1 cellular context compared by ENCODE assay signal in genomic region chr1:20476260-20477038, GRCh38.
TF ChIP-seq lines count a peak whose summit lies in the region.

No MANE protein-coding gene starts in this region.

TF ChIP-seq in K562, 482 proteins besides CTCF, POLR2A, EP300 and RAD21 (continued from another document and continues in another):
- TF ChIP-seq NR2C2 (CRISPR knock-in tag; IDR thresholded peaks at IDR 0.05): no peak
- peak; percentile 32; the same call in 1 of the 2 replicates for TF ChIP-seq NR2C2 (tag; IDR thresholded peaks at IDR 0.05)
- no peak for TF ChIP-seq KAT8 (IDR thresholded peaks at IDR 0.05; ENCODE audit: low read depth)
- TF ChIP-seq, protein P1, sequence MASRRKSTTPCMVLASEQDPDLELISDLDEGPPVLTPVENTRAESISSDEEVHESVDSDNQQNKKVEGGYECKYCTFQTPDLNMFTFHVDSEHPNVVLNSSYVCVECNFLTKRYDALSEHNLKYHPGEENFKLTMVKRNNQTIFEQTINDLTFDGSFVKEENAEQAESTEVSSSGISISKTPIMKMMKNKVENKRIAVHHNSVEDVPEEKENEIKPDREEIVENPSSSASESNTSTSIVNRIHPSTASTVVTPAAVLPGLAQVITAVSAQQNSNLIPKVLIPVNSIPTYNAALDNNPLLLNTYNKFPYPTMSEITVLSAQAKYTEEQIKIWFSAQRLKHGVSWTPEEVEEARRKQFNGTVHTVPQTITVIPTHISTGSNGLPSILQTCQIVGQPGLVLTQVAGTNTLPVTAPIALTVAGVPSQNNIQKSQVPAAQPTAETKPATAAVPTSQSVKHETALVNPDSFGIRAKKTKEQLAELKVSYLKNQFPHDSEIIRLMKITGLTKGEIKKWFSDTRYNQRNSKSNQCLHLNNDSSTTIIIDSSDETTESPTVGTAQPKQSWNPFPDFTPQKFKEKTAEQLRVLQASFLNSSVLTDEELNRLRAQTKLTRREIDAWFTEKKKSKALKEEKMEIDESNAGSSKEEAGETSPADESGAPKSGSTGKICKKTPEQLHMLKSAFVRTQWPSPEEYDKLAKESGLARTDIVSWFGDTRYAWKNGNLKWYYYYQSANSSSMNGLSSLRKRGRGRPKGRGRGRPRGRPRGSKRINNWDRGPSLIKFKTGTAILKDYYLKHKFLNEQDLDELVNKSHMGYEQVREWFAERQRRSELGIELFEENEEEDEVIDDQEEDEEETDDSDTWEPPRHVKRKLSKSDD (conservative IDR thresholded peaks at IDR 0.05; ENCODE audit: low read length): no peak
- TF ChIP-seq RAD51 (IDR thresholded peaks at IDR 0.05; ENCODE audit: borderline replicate concordance, low read depth): no peak
- peak; percentile 59 for TF ChIP-seq CHD4 (IDR thresholded peaks at IDR 0.05; ENCODE audit: insufficient read depth, insufficient replicate concordance, low read depth, low read length, poor library complexity, severe bottlenecking)
- no peak for TF ChIP-seq HOXB6 (CRISPR knock-in tag; IDR thresholded peaks at IDR 0.05; ENCODE audit: borderline replicate concordance)
- TF ChIP-seq, protein P2, sequence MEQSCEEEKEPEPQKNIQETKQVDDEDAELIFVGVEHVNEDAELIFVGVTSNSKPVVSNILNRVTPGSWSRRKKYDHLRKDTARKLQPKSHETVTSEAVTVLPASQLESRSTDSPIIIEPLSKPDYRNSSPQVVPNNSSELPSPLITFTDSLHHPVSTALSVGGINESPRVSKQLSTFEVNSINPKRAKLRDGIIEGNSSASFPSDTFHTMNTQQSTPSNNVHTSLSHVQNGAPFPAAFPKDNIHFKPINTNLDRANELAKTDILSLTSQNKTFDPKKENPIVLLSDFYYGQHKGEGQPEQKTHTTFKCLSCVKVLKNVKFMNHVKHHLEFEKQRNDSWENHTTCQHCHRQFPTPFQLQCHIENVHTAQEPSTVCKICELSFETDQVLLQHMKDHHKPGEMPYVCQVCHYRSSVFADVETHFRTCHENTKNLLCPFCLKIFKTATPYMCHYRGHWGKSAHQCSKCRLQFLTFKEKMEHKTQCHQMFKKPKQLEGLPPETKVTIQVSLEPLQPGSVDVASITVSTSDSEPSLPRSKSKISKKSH (CRISPR knock-in tag; IDR thresholded peaks at IDR 0.05): no peak
- TF ChIP-seq PHF20 (IDR thresholded peaks at IDR 0.05; ENCODE audit: partially characterized antibody): no peak
- TF ChIP-seq ATF2 (CRISPR knock-in tag; IDR thresholded peaks at IDR 0.05): no peak
- TF ChIP-seq RBBP5 (IDR thresholded peaks at IDR 0.05; ENCODE audit: borderline replicate concordance, insufficient read depth, low read length, poor library complexity, severe bottlenecking): no peak
- TF ChIP-seq ZNF583 (CRISPR knock-in tag; IDR thresholded peaks at IDR 0.05): no peak
- TF ChIP-seq, protein P3, sequence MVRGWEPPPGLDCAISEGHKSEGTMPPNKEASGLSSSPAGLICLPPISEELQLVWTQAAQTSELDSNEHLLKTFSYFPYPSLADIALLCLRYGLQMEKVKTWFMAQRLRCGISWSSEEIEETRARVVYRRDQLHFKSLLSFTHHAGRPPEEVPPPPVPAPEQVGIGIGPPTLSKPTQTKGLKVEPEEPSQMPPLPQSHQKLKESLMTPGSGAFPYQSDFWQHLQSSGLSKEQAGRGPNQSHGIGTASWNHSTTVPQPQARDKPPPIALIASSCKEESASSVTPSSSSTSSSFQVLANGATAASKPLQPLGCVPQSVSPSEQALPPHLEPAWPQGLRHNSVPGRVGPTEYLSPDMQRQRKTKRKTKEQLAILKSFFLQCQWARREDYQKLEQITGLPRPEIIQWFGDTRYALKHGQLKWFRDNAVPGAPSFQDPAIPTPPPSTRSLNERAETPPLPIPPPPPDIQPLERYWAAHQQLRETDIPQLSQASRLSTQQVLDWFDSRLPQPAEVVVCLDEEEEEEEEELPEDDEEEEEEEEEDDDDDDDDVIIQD (CRISPR knock-in tag; IDR thresholded peaks at IDR 0.05): no peak
- TF ChIP-seq ELF1 (tag; IDR thresholded peaks at IDR 0.05): no peak; the same call in 1 of the 2 replicates
- no peak for TF ChIP-seq ZNF280A (IDR thresholded peaks at IDR 0.05; ENCODE audit: low read depth, partially characterized antibody)
- no peak for TF ChIP-seq NUFIP1 (IDR thresholded peaks at IDR 0.05; ENCODE audit: partially characterized antibody)
- no peak for TF ChIP-seq ZNF644 (tag; IDR thresholded peaks at IDR 0.05; ENCODE audit: low read depth)
- no peak for TF ChIP-seq TGIF2 (CRISPR knock-in tag; IDR thresholded peaks at IDR 0.05)
- 0 out of 4 replicates have a peak, but pooled peaks of 1 of the 2 experiments have one; percentile 36 for TF ChIP-seq MAZ (CRISPR knock-in tag; conservative IDR thresholded peaks at IDR 0.05 in 1 of 2, IDR thresholded peaks at IDR 0.05 in 1 of 2)
- TF ChIP-seq ZNF740 (CRISPR knock-in tag; IDR thresholded peaks at IDR 0.05): no peak
- TF ChIP-seq ZNF740 (tag; IDR thresholded peaks at IDR 0.05): peak in 1 of 2 experiments; percentile 36; a peak in 1 of 4 replicates
- no peak for TF ChIP-seq NCOR1 (IDR thresholded peaks at IDR 0.05)
- no peak for TF ChIP-seq HNRNPLL (IDR thresholded peaks at IDR 0.05; ENCODE audit: low read depth, low read length, poor library complexity, severe bottlenecking)
- no peak for TF ChIP-seq EP400 (IDR thresholded peaks at IDR 0.05)
- TF ChIP-seq PKNOX1 (IDR thresholded peaks at IDR 0.05): peak; percentile 19; the same call in 1 of the 2 replicates
- no peak for TF ChIP-seq ZNF165 (CRISPR knock-in tag; IDR thresholded peaks at IDR 0.05; ENCODE audit: borderline replicate concordance)
- TF ChIP-seq OTX1 (CRISPR knock-in tag; IDR thresholded peaks at IDR 0.05): no peak
- TF ChIP-seq MAFF (IDR thresholded peaks at IDR 0.05; ENCODE audit: low read length): no peak
- TF ChIP-seq PTRF (tag; IDR thresholded peaks at IDR 0.05): no peak
- no peak for TF ChIP-seq FOSL1 (tag; conservative IDR thresholded peaks at IDR 0.05)
- no peak for TF ChIP-seq MEF2A (IDR thresholded peaks at IDR 0.05; ENCODE audit: control insufficient read depth, low read depth, low read length)
- no peak for TF ChIP-seq DACH1 (IDR thresholded peaks at IDR 0.05; ENCODE audit: partially characterized antibody)
- TF ChIP-seq IFI16 (CRISPR knock-in tag; IDR thresholded peaks at IDR 0.05): no peak
- peak; percentile 74 for TF ChIP-seq HMGN3 (IDR thresholded peaks at IDR 0.05; ENCODE audit: borderline replicate concordance, extremely low read depth, insufficient read length, low read depth, low read length)
- no peak for TF ChIP-seq SRSF7 (optimal IDR thresholded peaks at IDR 0.05; ENCODE audit: low read depth, low read length)
- no peak for TF ChIP-seq FOXJ3 (CRISPR knock-in tag; IDR thresholded peaks at IDR 0.05)
- peak; percentile 88 for TF ChIP-seq ETV1 (tag; conservative IDR thresholded peaks at IDR 0.05; ENCODE audit: low read depth)
- TF ChIP-seq HCFC1 (IDR thresholded peaks at IDR 0.05; ENCODE audit: low read depth, low read length): no peak
- TF ChIP-seq, protein P4, sequence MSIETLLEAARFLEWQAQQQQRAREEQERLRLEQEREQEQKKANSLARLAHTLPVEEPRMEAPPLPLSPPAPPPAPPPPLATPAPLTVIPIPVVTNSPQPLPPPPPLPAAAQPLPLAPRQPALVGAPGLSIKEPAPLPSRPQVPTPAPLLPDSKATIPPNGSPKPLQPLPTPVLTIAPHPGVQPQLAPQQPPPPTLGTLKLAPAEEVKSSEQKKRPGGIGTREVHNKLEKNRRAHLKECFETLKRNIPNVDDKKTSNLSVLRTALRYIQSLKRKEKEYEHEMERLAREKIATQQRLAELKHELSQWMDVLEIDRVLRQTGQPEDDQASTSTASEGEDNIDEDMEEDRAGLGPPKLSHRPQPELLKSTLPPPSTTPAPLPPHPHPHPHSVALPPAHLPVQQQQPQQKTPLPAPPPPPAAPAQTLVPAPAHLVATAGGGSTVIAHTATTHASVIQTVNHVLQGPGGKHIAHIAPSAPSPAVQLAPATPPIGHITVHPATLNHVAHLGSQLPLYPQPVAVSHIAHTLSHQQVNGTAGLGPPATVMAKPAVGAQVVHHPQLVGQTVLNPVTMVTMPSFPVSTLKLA (conservative IDR thresholded peaks at IDR 0.05): no peak
- no peak for TF ChIP-seq ZNF75A (CRISPR knock-in tag; IDR thresholded peaks at IDR 0.05)
- TF ChIP-seq SMARCE1 (IDR thresholded peaks at IDR 0.05): no peak
- TF ChIP-seq EGR1 (conservative IDR thresholded peaks at IDR 0.05): peak; percentile 72
- peak; percentile 61 for TF ChIP-seq GATA2 (CRISPR knock-in tag; IDR thresholded peaks at IDR 0.05)
- TF ChIP-seq GTF2F1 (IDR thresholded peaks at IDR 0.05; ENCODE audit: low read depth, low read length): no peak
- no peak for TF ChIP-seq BRCA1 (IDR thresholded peaks at IDR 0.05)
- TF ChIP-seq BRCA1 (CRISPR knock-in tag; IDR thresholded peaks at IDR 0.05): no peak
- no peak for TF ChIP-seq TFAM (CRISPR knock-in tag; conservative IDR thresholded peaks at IDR 0.05)
- no peak for TF ChIP-seq RFX7 (CRISPR knock-in tag; IDR thresholded peaks at IDR 0.05)
- TF ChIP-seq ZNF512 (tag; IDR thresholded peaks at IDR 0.05): no peak
- TF ChIP-seq TBP (optimal IDR thresholded peaks at IDR 0.05; ENCODE audit: low read depth, low read length): no peak
- TF ChIP-seq ZNF511 (CRISPR knock-in tag; IDR thresholded peaks at IDR 0.05): no peak
- TF ChIP-seq TAF9B (IDR thresholded peaks at IDR 0.05; ENCODE audit: partially characterized antibody): no peak
- TF ChIP-seq KDM1A (IDR thresholded peaks at IDR 0.05): peak; percentile 90 to 95
- no peak for TF ChIP-seq MAFG (tag; conservative IDR thresholded peaks at IDR 0.05)
- TF ChIP-seq ELF4 (CRISPR knock-in tag; IDR thresholded peaks at IDR 0.05): no peak
- peak; percentile 70 for TF ChIP-seq MEIS2 (IDR thresholded peaks at IDR 0.05; ENCODE audit: partially characterized antibody)
- TF ChIP-seq HES1 (IDR thresholded peaks at IDR 0.05; ENCODE audit: low read depth): 0 out of 2 replicates have a peak, but pooled peaks have one; percentile 45
- no peak for TF ChIP-seq MTA2 (IDR thresholded peaks at IDR 0.05; ENCODE audit: low read depth)
- TF ChIP-seq NR2C1 (IDR thresholded peaks at IDR 0.05): no peak
- no peak for TF ChIP-seq NR2C1 (tag; IDR thresholded peaks at IDR 0.05)
- peak in 1 of 2 experiments; percentile 33; a peak in 1 of 4 replicates for TF ChIP-seq KDM4B (IDR thresholded peaks at IDR 0.05; ENCODE audit: borderline replicate concordance in 2 of 2, low read depth in 1 of 2)
- TF ChIP-seq ZNF12 (CRISPR knock-in tag; IDR thresholded peaks at IDR 0.05): no peak
- no peak for TF ChIP-seq BACH1 (tag; IDR thresholded peaks at IDR 0.05)
